In genomic region chr10:683448-684071, GRCh38 we compare ENCODE assay signal across 9 cellular contexts. TPM values are rescaled to one million over a fixed set of nuclear protein-coding genes. Genes with fewer than 3 reads are reported as not detected.
A peak's percentile ranks its signal among the peaks of the same experiment; 100 is the strongest.
DNase-seq lines count a peak whose midpoint lies in the region; ATAC-seq and TF ChIP-seq lines count a peak whose summit lies in the region.
"Had no signal": no experiment of that assay in that cellular context is flagged by ENCODE, and none has a peak within 500 bp of the region (broad histone marks: within the 10 kb centered on the region; RNA-seq: fewer than 3 reads in every experiment).

No MANE protein-coding gene starts in this region.

- no TSS peak for BruUV-seq in PC-9 (replicated peaks; lab: Mats Ljungman, UMichigan)

- H3K36me3 ChIP-seq in GM23338 (ENCODE audit: insufficient read depth) (no peaks in the 10 kb centered on the region), stomach smooth muscle (ENCODE audit: control insufficient read depth in 2 of 2, insufficient read depth in 2 of 2, low read length in 2 of 2) (no peaks in the 10 kb centered on the region), PC-9 (ENCODE audit: low read depth) (no peaks in the 10 kb centered on the region)

- peaks cover 15% of the 10 kb centered on the region for H3K27me3 Mint-ChIP-seq in GM23338 (ENCODE audit: insufficient read depth, low read depth, poor library complexity)
- peaks cover 39% of the 10 kb centered on the region for H3K27me3 Mint-ChIP-seq in activated T-helper 17 cell treated with anti-CD3 and anti-CD28 coated beads, Interleukin-2, amount 50 U/mL, for 72 hours

- H4K20me1 ChIP-seq in GM23338 (replicated peaks; ENCODE audit: insufficient read depth) (no peaks in the 10 kb centered on the region; the same call in none of the 2 replicates), PC-9 (ENCODE audit: insufficient read depth) (no peaks in the 10 kb centered on the region)

- TF ChIP-seq CTCF in GM23338 (conservative IDR thresholded peaks at IDR 0.05; ENCODE audit: low read depth in 2 of 2), result no peak
- no peak for TF ChIP-seq CTCF in PC-9 (conservative IDR thresholded peaks at IDR 0.05)

- H3K79me2 ChIP-seq in GM23338 (replicated peaks; ENCODE audit: insufficient read depth), result peaks cover 70% of the 10 kb centered on the region
- no peaks in the 10 kb centered on the region for H3K79me2 ChIP-seq in PC-9 (ENCODE audit: low read depth)

- no peak overlapping the region for H3K4me2 ChIP-seq in GM23338
- no peak overlapping the region for H3K4me2 ChIP-seq in PC-9

- H2AFZ ChIP-seq in GM23338 (no peak overlapping the region), PC-9 (no peak overlapping the region)

- DNase-seq in GM23338 (ENCODE audit: low spot score) (no peak), NCI-H748 treated with DMSO at 0.1 percent for 48 hours (lab: John Stamatoyannopoulos, UW) (no peak), PC-9 (no peak)
- DNase-seq: activated CD8-positive, alpha-beta memory T cell treated with anti-CD3 and anti-CD28 coated beads, Interleukin-2, amount 10 ng/mL, durations not matched to agents 7 days and 5 days had no signal

- intact Hi-C loops in PC-9 (cut with micrococcal nuclease; ENCODE audit: unreplicated experiment), result no loop called here

- H3K27ac Mint-ChIP-seq in GM23338, result no peak overlapping the region; the same call in 1 of the 2 replicates
- H3K27ac Mint-ChIP-seq in activated T-helper 17 cell treated with anti-CD3 and anti-CD28 coated beads, Interleukin-2, amount 50 U/mL, for 72 hours, result no peak overlapping the region
- H3K27ac Mint-ChIP-seq: activated CD8-positive, alpha-beta memory T cell treated with anti-CD3 and anti-CD28 coated beads, Interleukin-2, amount 10 ng/mL, durations not matched to agents 7 days and 5 days had no signal

- CTCF ChIA-PET in PC-9 (lab: Charles Lee), result no interaction called here

- H3K9ac ChIP-seq in stomach smooth muscle (ENCODE audit: low read length in 2 of 2), result peak overlapping the region; percentile 72 to 81

- H3K36me3 Mint-ChIP-seq in GM23338 (ENCODE audit: low read depth), result no peaks in the 10 kb centered on the region; the same call in 1 of the 3 replicates
- no peaks in the 10 kb centered on the region for H3K36me3 Mint-ChIP-seq in activated T-helper 17 cell treated with anti-CD3 and anti-CD28 coated beads, Interleukin-2, amount 50 U/mL, for 72 hours (ENCODE audit: low read depth)
- H3K36me3 Mint-ChIP-seq: activated CD8-positive, alpha-beta memory T cell treated with anti-CD3 and anti-CD28 coated beads, Interleukin-2, amount 10 ng/mL, durations not matched to agents 7 days and 5 days had no signal

- ATAC-seq in GM23338 (peak; percentile 42), HG03439 (IDR thresholded peaks at IDR 0.05; ENCODE audit: unreplicated experiment) (no peak), GM21447 (IDR thresholded peaks at IDR 0.05; ENCODE audit: unreplicated experiment) (no peak)
- peak; percentile 65 for ATAC-seq in activated T-helper 17 cell treated with anti-CD3 and anti-CD28 coated beads, Interleukin-2, amount 50 U/mL, for 72 hours (replicated peaks)
- ATAC-seq: activated CD8-positive, alpha-beta memory T cell treated with anti-CD3 and anti-CD28 coated beads, Interleukin-2, amount 10 ng/mL, durations not matched to agents 7 days and 5 days had no signal

- H3K4me1 ChIP-seq in GM23338 (ENCODE audit: insufficient read depth), result no peaks in the 10 kb centered on the region
- peaks cover 63% of the 10 kb centered on the region for H3K4me1 ChIP-seq in stomach smooth muscle (ENCODE audit: control insufficient read depth, insufficient read depth, low read length)
- H3K4me1 ChIP-seq in PC-9 (replicated peaks; ENCODE audit: insufficient read depth), result no peaks in the 10 kb centered on the region

- no peaks in the 10 kb centered on the region for H3F3A ChIP-seq in GM23338 (replicated peaks; ENCODE audit: low read depth)
- H3F3A ChIP-seq in PC-9 (ENCODE audit: insufficient read depth, low read depth), result no peaks in the 10 kb centered on the region

- H3K27ac ChIP-seq in GM23338 (ENCODE audit: low read depth) (no peak overlapping the region), stomach smooth muscle (ENCODE audit: low read length) (peak overlapping the region; percentile 92), PC-9 (no peak overlapping the region)

- H3K4me3 ChIP-seq in GM23338 (no peak overlapping the region), iPS-18c (ENCODE audit: insufficient read depth, low read depth, low read length) (peak overlapping the region; percentile 38; the same call in 1 of the 2 replicates), stomach smooth muscle (ENCODE audit: low read length in 2 of 2) (peak overlapping the region; percentile 68 to 73), PC-9 (no peak overlapping the region)

- peaks cover 13% of the 10 kb centered on the region for H3K4me1 Mint-ChIP-seq in GM23338
- peaks cover 7% of the 10 kb centered on the region for H3K4me1 Mint-ChIP-seq in activated T-helper 17 cell treated with anti-CD3 and anti-CD28 coated beads, Interleukin-2, amount 50 U/mL, for 72 hours

- POLR2A ChIA-PET in PC-9 (lab: Charles Lee; ENCODE audit: unreplicated experiment), result no interaction called here

- H3K27me3 ChIP-seq in GM23338 (ENCODE audit: insufficient read depth) (peaks cover 10% of the 10 kb centered on the region), stomach smooth muscle (ENCODE audit: control insufficient read depth in 1 of 2, insufficient read depth in 2 of 2, low read length in 2 of 2) (no peaks in the 10 kb centered on the region), PC-9 (ENCODE audit: insufficient read depth, low read depth) (peaks cover 17% of the 10 kb centered on the region; the same call in 1 of the 2 replicates)

- no peaks in the 10 kb centered on the region for H3K9me2 ChIP-seq in GM23338 (ENCODE audit: insufficient read depth)
- H3K9me2 ChIP-seq in PC-9 (ENCODE audit: insufficient read depth), result no peaks in the 10 kb centered on the region

- H3K4me3 Mint-ChIP-seq in GM23338, result peak overlapping the region; percentile 23; the same call in 2 of the 3 replicates
- H3K4me3 Mint-ChIP-seq in activated T-helper 17 cell treated with anti-CD3 and anti-CD28 coated beads, Interleukin-2, amount 50 U/mL, for 72 hours, result no peak overlapping the region
- H3K4me3 Mint-ChIP-seq: activated CD8-positive, alpha-beta memory T cell treated with anti-CD3 and anti-CD28 coated beads, Interleukin-2, amount 10 ng/mL, durations not matched to agents 7 days and 5 days had no signal

- peaks cover 3% of the 10 kb centered on the region; the same call in 1 of the 3 replicates for H3K9me3 Mint-ChIP-seq in GM23338
- H3K9me3 Mint-ChIP-seq in activated T-helper 17 cell treated with anti-CD3 and anti-CD28 coated beads, Interleukin-2, amount 50 U/mL, for 72 hours, result no peaks in the 10 kb centered on the region

- no peaks in the 10 kb centered on the region for H3K9me3 ChIP-seq in iPS-18c (ENCODE audit: control insufficient read depth, insufficient read depth, low read length)
- no peaks in the 10 kb centered on the region for H3K9me3 ChIP-seq in stomach smooth muscle (ENCODE audit: control insufficient read depth in 2 of 2, low read length in 2 of 2)
- no peaks in the 10 kb centered on the region for H3K9me3 ChIP-seq in PC-9 (ENCODE audit: insufficient read depth, low read depth)

TF ChIP-seq in GM23338, 12 proteins besides CTCF, POLR2A, EP300 and RAD21:
- TF ChIP-seq CREB1 (CRISPR knock-in tag; IDR thresholded peaks at IDR 0.05; ENCODE audit: low read depth), result no peak
- no peak for TF ChIP-seq ZNF331 (CRISPR knock-in tag; IDR thresholded peaks at IDR 0.05; ENCODE audit: low read depth)

RNA-seq across cellular contexts. Expression of gene DIP2C, which starts 5.9 kb away (rescaled TPM):
- total RNA-seq in GM23338 (2014; rRNA removed; shearing (Covaris generic)), result 7.5 and 7.7 TPM in 2 replicates
- 5.0 and 5.1 TPM in 2 replicates for polyA plus RNA-seq in GM23338 (2016; fragmentation: Nextera tagmentation; extraction: Ambion mirVana)
- total RNA-seq in activated T-helper 17 cell treated with anti-CD3 and anti-CD28 coated beads, Interleukin-2, amount 50 U/mL, for 72 hours, result 1 to 10 TPM; 1.1 to 1.9 TPM
- total RNA-seq in PC-9 (2021), result 0.83 and 1.1 TPM in 2 replicates

Comparison
In these comparisons a context has a peak if more than half of its experiments do, and no peak if none do; other contexts are left out.
1. ATAC-seq: peak in GM23338 (single experiment) and activated T-helper 17 cell treated with anti-CD3 and anti-CD28 coated beads, Interleukin-2, amount 50 U/mL, for 72 hours (single experiment); none in HG03439 (single experiment) and GM21447 (single experiment).
2. H3K4me3 ChIP-seq: peak in iPS-18c (single experiment) and stomach smooth muscle (2 of 2); none in GM23338 (single experiment) and PC-9 (single experiment).